ENCODE assay signal across 16 cellular contexts in genomic region chr7:149329787-149330334, GRCh38.
DNase-seq lines count a peak whose midpoint lies in the region; ATAC-seq, FAIRE-seq and TF ChIP-seq lines count a peak whose summit lies in the region.
"Had no signal": no experiment of that assay in that cellular context is flagged by ENCODE, and none has a peak within 500 bp of the region (broad histone marks: within the 10 kb centered on the region; RNA-seq: fewer than 3 reads in every experiment).

No MANE protein-coding gene starts in this region.

- POLR2A ChIA-PET in PC-9 (lab: Charles Lee; ENCODE audit: unreplicated experiment): interaction anchor here (0.6 kb wide), 1 partner anchor 46 kb away, joined by 4 read pairs; no protein-coding TSS in a partner anchor
- POLR2A ChIA-PET in HepG2 (lab: Yijun Ruan, JAX): no interaction called here
- POLR2A ChIA-PET in activated CD4-positive, alpha-beta T cell treated with anti-CD3 and anti-CD28 coated beads, Interleukin-2, amount 10 ng/mL, durations not matched to agents 7 days and 5 days (lab: Charles Lee): no interaction called here

- H2AFZ ChIP-seq in PC-9: peak overlapping the region; percentile 10; the same call in 1 of the 2 replicates
- H2AFZ ChIP-seq in HepG2 (ENCODE audit: low read length): no peak overlapping the region

- no peak for DNase-seq in PC-9
- no peak for DNase-seq in choroid plexus epithelial cell (ENCODE audit: low read depth)
- DNase-seq in HepG2 (ENCODE audit: low spot score): no peak
- DNase-seq in nephron progenitor cell: no peak
- no peak for DNase-seq in activated CD4-positive, alpha-beta T cell treated with anti-CD3 and anti-CD28 coated beads, Interleukin-2, amount 10 ng/mL, durations not matched to agents 7 days and 5 days
- no peak for DNase-seq in GM13976 (ENCODE audit: low spot score)
- no peak for DNase-seq in HK-2 (ENCODE audit: unreplicated experiment)
- DNase-seq: 8988T; CD4-positive, alpha-beta memory T cell; DMS153; DMS79 treated with DMSO at 0.1 percent for 48 hours; GF-D8; H9 had no signal

- no peaks in the 10 kb centered on the region for H3K36me3 Mint-ChIP-seq in nephron progenitor cell (ENCODE audit: low read depth)
- no peaks in the 10 kb centered on the region for H3K36me3 Mint-ChIP-seq in activated CD4-positive, alpha-beta T cell treated with anti-CD3 and anti-CD28 coated beads, Interleukin-2, amount 10 ng/mL, durations not matched to agents 7 days and 5 days (ENCODE audit: low read depth)
- H3K36me3 Mint-ChIP-seq: CD14-positive monocyte; CD4-positive, alpha-beta memory T cell had no signal

- H3K27ac ChIP-seq in PC-9 (no peak overlapping the region), HepG2 (ENCODE audit: extremely low read length, insufficient read depth, low read length) (peak overlapping the region; percentile 67)
- H3K27ac ChIP-seq: BLaER1 had no signal

- H3K9me2 ChIP-seq in PC-9 (ENCODE audit: insufficient read depth): no peaks in the 10 kb centered on the region

- CTCF ChIA-PET in PC-9 (lab: Charles Lee): interaction anchor here (0.5 to 1.4 kb wide), 6 partner anchors 19 to 222 kb away, joined by 3 to 4 read pairs (median 3); no protein-coding TSS in a partner anchor
- CTCF ChIA-PET in HepG2 (lab: Yijun Ruan, JAX; ENCODE audit: low intra/inter-chr PET ratio, low total read pairs): no interaction called here
- CTCF ChIA-PET in activated CD4-positive, alpha-beta T cell treated with anti-CD3 and anti-CD28 coated beads, Interleukin-2, amount 10 ng/mL, durations not matched to agents 7 days and 5 days (lab: Charles Lee): no interaction called here

- peak; percentile 52 for TF ChIP-seq CTCF in PC-9 (conservative IDR thresholded peaks at IDR 0.05)
- TF ChIP-seq CTCF in choroid plexus epithelial cell (conservative IDR thresholded peaks at IDR 0.05; ENCODE audit: low read depth, low read length): peak; percentile 16
- no peak for TF ChIP-seq CTCF in HepG2 (CRISPR knock-in tag; IDR thresholded peaks at IDR 0.05)
- no peak for TF ChIP-seq CTCF in nephron progenitor cell (IDR thresholded peaks at IDR 0.05)
- no peak for TF ChIP-seq CTCF in GM13976 (IDR thresholded peaks at IDR 0.05; ENCODE audit: borderline replicate concordance, control extremely low read depth, extremely low read depth, insufficient read depth, missing control alignments)

- no peak overlapping the region for H3K4me3 ChIP-seq in PC-9
- H3K4me3 ChIP-seq in choroid plexus epithelial cell (ENCODE audit: low read depth, low read length): no peak overlapping the region
- H3K4me3 ChIP-seq in HepG2 (replicated peaks in 1 of 3; ENCODE audit: insufficient read depth in 1 of 3, low read depth in 2 of 3, low read length in 3 of 3): peak overlapping the region in 1 of 3 experiments; percentile 38; a peak in 2 of 6 replicates
- H3K4me3 ChIP-seq: BLaER1 had no signal

- 44% methylated on average over 3 of the region's 3 CpGs for WGBS in HepG2 (ENCODE audit: low lambda C conversion rate)

- H3K4me2 ChIP-seq in PC-9 (peak overlapping the region; percentile 21; the same call in 1 of the 2 replicates), HepG2 (ENCODE audit: low read depth, low read length) (peak overlapping the region; percentile 49)
- H3K4me2 ChIP-seq: BLaER1 had no signal

- H3K9me3 ChIP-seq in PC-9 (ENCODE audit: insufficient read depth, low read depth) (peaks cover 9% of the 10 kb centered on the region), HepG2 (ENCODE audit: low read length) (peaks cover 10% of the 10 kb centered on the region)

- ATAC-seq in HepG2: peak; percentile 74

- H3K9me3 Mint-ChIP-seq in nephron progenitor cell: peaks cover 40% of the 10 kb centered on the region
- H3K9me3 Mint-ChIP-seq in activated CD4-positive, alpha-beta T cell treated with anti-CD3 and anti-CD28 coated beads, Interleukin-2, amount 10 ng/mL, durations not matched to agents 7 days and 5 days: peaks cover 5% of the 10 kb centered on the region

- peaks cover 12% of the 10 kb centered on the region; the same call in 1 of the 2 replicates for H3F3A ChIP-seq in PC-9 (ENCODE audit: insufficient read depth, low read depth)

- no peaks in the 10 kb centered on the region for H3K27me3 ChIP-seq in PC-9 (ENCODE audit: insufficient read depth, low read depth)
- H3K27me3 ChIP-seq in HepG2 (ENCODE audit: control insufficient read depth in 1 of 2, insufficient read depth in 2 of 2, low read length in 2 of 2): no peaks in the 10 kb centered on the region
- H3K27me3 ChIP-seq: BLaER1 had no signal

- no peak overlapping the region for H3K4me3 Mint-ChIP-seq in nephron progenitor cell
- no peak overlapping the region for H3K4me3 Mint-ChIP-seq in activated CD4-positive, alpha-beta T cell treated with anti-CD3 and anti-CD28 coated beads, Interleukin-2, amount 10 ng/mL, durations not matched to agents 7 days and 5 days
- H3K4me3 Mint-ChIP-seq: CD14-positive monocyte; CD4-positive, alpha-beta memory T cell had no signal

- in situ Hi-C loops in HepG2 (cut with HindIII; ENCODE audit: extremely low pct_ligation_motif_present, low pct_unique_long_range_greater_than_20kb): no loop called here
- in situ Hi-C loops in GM13976 (cut with MboI; ENCODE audit: low sequenced_read_pairs, unreplicated experiment): no loop called here

- FAIRE-seq in HepG2 (lab: Jason Lieb, UNC): no peak
- FAIRE-seq: H1 had no signal

- H3K4me1 ChIP-seq in PC-9 (replicated peaks; ENCODE audit: insufficient read depth) (peaks cover 12% of the 10 kb centered on the region), HepG2 (ENCODE audit: insufficient read depth, low read length) (peaks cover 46% of the 10 kb centered on the region)
- H3K4me1 ChIP-seq: BLaER1 had no signal

- H4K20me1 ChIP-seq in PC-9 (ENCODE audit: insufficient read depth) (no peaks in the 10 kb centered on the region), HepG2 (ENCODE audit: insufficient read depth, low read length) (no peaks in the 10 kb centered on the region)
- H4K20me1 ChIP-seq: BLaER1 had no signal

- H3K27me3 Mint-ChIP-seq in nephron progenitor cell (ENCODE audit: low read depth, poor library complexity): peaks cover 23% of the 10 kb centered on the region
- peaks cover 10% of the 10 kb centered on the region for H3K27me3 Mint-ChIP-seq in activated CD4-positive, alpha-beta T cell treated with anti-CD3 and anti-CD28 coated beads, Interleukin-2, amount 10 ng/mL, durations not matched to agents 7 days and 5 days

- no peak for TF ChIP-seq POLR2A in HepG2 (IDR thresholded peaks at IDR 0.05; ENCODE audit: insufficient read depth in 1 of 2, low read depth in 2 of 2, low read length in 2 of 2)

- no peaks in the 10 kb centered on the region for H3K36me3 ChIP-seq in PC-9 (ENCODE audit: low read depth)
- H3K36me3 ChIP-seq in HepG2 (replicated peaks in 1 of 2; ENCODE audit: control insufficient read depth in 1 of 2, insufficient read depth in 2 of 2, low read length in 2 of 2): no peaks in the 10 kb centered on the region
- H3K36me3 ChIP-seq: BLaER1 had no signal

- BruUV-seq in PC-9 (replicated peaks; lab: Mats Ljungman, UMichigan) (no TSS peak), HepG2 (replicated peaks; lab: Mats Ljungman, UMichigan) (no TSS peak)

- TF ChIP-seq EP300 in HepG2 (IDR thresholded peaks at IDR 0.05; ENCODE audit: low read depth in 2 of 2, low read length in 2 of 2) (no peak), HepG2 (CRISPR knock-in tag; IDR thresholded peaks at IDR 0.05; ENCODE audit: borderline replicate concordance) (no peak)

- H3K27ac Mint-ChIP-seq in nephron progenitor cell: peak overlapping the region; percentile 77
- no peak overlapping the region for H3K27ac Mint-ChIP-seq in activated CD4-positive, alpha-beta T cell treated with anti-CD3 and anti-CD28 coated beads, Interleukin-2, amount 10 ng/mL, durations not matched to agents 7 days and 5 days
- H3K27ac Mint-ChIP-seq: CD14-positive monocyte, H9 had no signal

- TF ChIP-seq RAD21 in HepG2 (CRISPR knock-in tag; IDR thresholded peaks at IDR 0.05): no peak

- intact Hi-C loops in PC-9 (cut with micrococcal nuclease; ENCODE audit: unreplicated experiment) (loop anchor here (1.0 to 2.0 kb wide), 2 partner anchors 57 to 92 kb away; no protein-coding TSS in a partner anchor), HepG2 (cut with micrococcal nuclease; ENCODE audit: unreplicated experiment) (no loop called here)

- H3K9ac ChIP-seq in HepG2 (ENCODE audit: insufficient read depth, low read depth, low read length): no peak overlapping the region
- H3K9ac ChIP-seq: BLaER1 had no signal

- H3K79me2 ChIP-seq in PC-9 (ENCODE audit: low read depth) (no peaks in the 10 kb centered on the region), HepG2 (ENCODE audit: insufficient read depth, low read length) (no peaks in the 10 kb centered on the region)

- H3K4me1 Mint-ChIP-seq in nephron progenitor cell: no peaks in the 10 kb centered on the region
- H3K4me1 Mint-ChIP-seq in activated CD4-positive, alpha-beta T cell treated with anti-CD3 and anti-CD28 coated beads, Interleukin-2, amount 10 ng/mL, durations not matched to agents 7 days and 5 days: no peaks in the 10 kb centered on the region
- H3K4me1 Mint-ChIP-seq: CD14-positive monocyte; CD4-positive, alpha-beta memory T cell had no signal

TF ChIP-seq in HepG2, 621 proteins besides CTCF, POLR2A, EP300 and RAD21 (continues in another document):
- TF ChIP-seq ZNF124 (CRISPR knock-in tag; IDR thresholded peaks at IDR 0.05) (no peak), ZBTB37 (CRISPR knock-in tag; IDR thresholded peaks at IDR 0.05) (no peak), DMAP1 (CRISPR knock-in tag; IDR thresholded peaks at IDR 0.05) (no peak), MTF1 (CRISPR knock-in tag; IDR thresholded peaks at IDR 0.05) (no peak), HNF4A (CRISPR knock-in tag; IDR thresholded peaks at IDR 0.05) (peak; percentile 13; the same call in 1 of the 2 replicates), ZNF263 (CRISPR knock-in tag; IDR thresholded peaks at IDR 0.05) (0 out of 2 replicates have a peak, but pooled peaks have one; percentile 43)

Comparison
In these comparisons a context has a peak if more than half of its experiments do, and no peak if none do; other contexts are left out.
1. CTCF ChIP-seq: peak in PC-9 (single experiment) and choroid plexus epithelial cell (single experiment); none in HepG2 (single experiment), nephron progenitor cell (single experiment) and GM13976 (single experiment).